8 cellular contexts compared by ENCODE assay signal in genomic region chr5:151156732-151157402, GRCh38. TPM values are rescaled to one million over a fixed set of nuclear protein-coding genes. Genes with fewer than 3 reads are reported as not detected.
DNase-seq lines count a peak whose midpoint lies in the region; ATAC-seq and TF ChIP-seq lines count a peak whose summit lies in the region.

No MANE protein-coding gene starts in this region.

- no CpG with 5 or more reads among the region's 17 CpGs for WGBS in trophoblast cell (ENCODE audit: extremely low coverage, insufficient coverage, insufficient read length)

- CTCF ChIA-PET in activated CD4-positive, alpha-beta memory T cell treated with anti-CD3 and anti-CD28 coated beads for 36 hours (lab: Charles Lee): interaction anchor here (1.0 to 12.2 kb wide), 7 partner anchors 8 to 105 kb away, joined by 3 to 159 read pairs (median 6); no protein-coding TSS in a partner anchor

- H3K9ac ChIP-seq in DND-41 (ENCODE audit: low read depth, low read length) (peak overlapping the region; percentile 87), trophoblast cell (ENCODE audit: low read length) (peak overlapping the region; percentile 10)

- no peak overlapping the region for H2BK5ac ChIP-seq in trophoblast cell (ENCODE audit: low read depth, low read length, poor library complexity)

- peak overlapping the region; percentile 97 for H3K4me3 Mint-ChIP-seq in activated CD4-positive, alpha-beta memory T cell treated with anti-CD3 and anti-CD28 coated beads for 36 hours

- intact Hi-C loops in activated CD4-positive, alpha-beta memory T cell treated with anti-CD3 and anti-CD28 coated beads for 36 hours (cut with micrococcal nuclease): no loop called here

- peaks cover 68% of the 10 kb centered on the region for H3K79me2 ChIP-seq in DND-41 (ENCODE audit: insufficient read depth, low read length)
- peaks cover 6% of the 10 kb centered on the region for H3K79me2 ChIP-seq in trophoblast cell (ENCODE audit: control insufficient read depth, insufficient read depth, low read length, poor library complexity)

- H3K14ac ChIP-seq in trophoblast cell (ENCODE audit: low read length): peak overlapping the region; percentile 61

- H3K27ac Mint-ChIP-seq in activated CD4-positive, alpha-beta memory T cell treated with anti-CD3 and anti-CD28 coated beads for 36 hours: peak overlapping the region; percentile 90

- peaks cover 12% of the 10 kb centered on the region for H3K79me1 ChIP-seq in trophoblast cell (ENCODE audit: low read length)

- H3K9me3 ChIP-seq in DND-41 (ENCODE audit: insufficient read depth, low read length, severe bottlenecking) (no peaks in the 10 kb centered on the region), trophoblast cell (ENCODE audit: insufficient read depth, low read depth, low read length) (no peaks in the 10 kb centered on the region)

- peak overlapping the region; percentile 55 for H3K18ac ChIP-seq in trophoblast cell (ENCODE audit: low read length)

- H2BK120ac ChIP-seq in trophoblast cell (ENCODE audit: insufficient read depth, low read length, poor library complexity): peak overlapping the region; percentile 2

- peak overlapping the region; percentile 62 for H3K4ac ChIP-seq in trophoblast cell (ENCODE audit: low read depth, low read length)

- no peaks in the 10 kb centered on the region for H3K27me3 ChIP-seq in DND-41 (ENCODE audit: insufficient read depth, low read length, poor library complexity)
- H3K27me3 ChIP-seq in trophoblast cell (ENCODE audit: insufficient read depth, low read length): no peaks in the 10 kb centered on the region

- no peak overlapping the region for H2BK12ac ChIP-seq in trophoblast cell (ENCODE audit: low read length)

- POLR2A ChIA-PET in activated CD4-positive, alpha-beta memory T cell treated with anti-CD3 and anti-CD28 coated beads for 36 hours (lab: Charles Lee): interaction anchor here (0.6 to 1.9 kb wide), 6 partner anchors 31 to 81 kb away, joined by 3 to 6 read pairs (median 3); partner anchors contain the start of gene CCDC69

- H4K12ac ChIP-seq in trophoblast cell (ENCODE audit: low read depth, low read length): peak overlapping the region; percentile 47

- peak; percentile 46 for DNase-seq in DND-41
- DNase-seq in activated CD4-positive, alpha-beta memory T cell treated with anti-CD3 and anti-CD28 coated beads for 36 hours: peak; percentile 53
- DNase-seq in foreskin fibroblast: peak in 1 of 2 donors; percentile 51
- DNase-seq in trophoblast cell: no peak
- DNase-seq in DMS153 (lab: John Stamatoyannopoulos, UW): no peak

- H4K20me1 ChIP-seq in DND-41 (ENCODE audit: insufficient read depth, low read length): peaks cover 11% of the 10 kb centered on the region

- no peaks in the 10 kb centered on the region for H3K9me3 Mint-ChIP-seq in activated CD4-positive, alpha-beta memory T cell treated with anti-CD3 and anti-CD28 coated beads for 36 hours

- peak overlapping the region; percentile 10 for H4K8ac ChIP-seq in trophoblast cell (ENCODE audit: low read depth, low read length)

- H3K4me3 ChIP-seq in DND-41 (ENCODE audit: low read depth in 1 of 2, low read length in 2 of 2) (peak overlapping the region; percentile 72 to 85), foreskin fibroblast (ENCODE audit: low read depth in 1 of 2, low read length in 2 of 2) (peak overlapping the region; percentile 86 to 95), trophoblast cell (ENCODE audit: low read depth, low read length) (peak overlapping the region; percentile 81)

- H3K36me3 ChIP-seq in DND-41 (ENCODE audit: insufficient read depth, low read length) (peaks cover 5% of the 10 kb centered on the region; the same call in 1 of the 2 replicates), trophoblast cell (ENCODE audit: control insufficient read depth in 1 of 2, insufficient read depth in 2 of 2, low read length in 2 of 2) (no peaks in the 10 kb centered on the region)

- no peak overlapping the region for H3K23ac ChIP-seq in trophoblast cell (ENCODE audit: low read length)

- peaks cover 60% of the 10 kb centered on the region for H3K4me1 Mint-ChIP-seq in activated CD4-positive, alpha-beta memory T cell treated with anti-CD3 and anti-CD28 coated beads for 36 hours (ENCODE audit: low read depth)

- H3K4me2 ChIP-seq in DND-41 (ENCODE audit: insufficient read depth, low read length) (peak overlapping the region; percentile 88), trophoblast cell (ENCODE audit: low read length) (peak overlapping the region; percentile 88)

- H3K27me3 Mint-ChIP-seq in activated CD4-positive, alpha-beta memory T cell treated with anti-CD3 and anti-CD28 coated beads for 36 hours: no peaks in the 10 kb centered on the region

- H3K27ac ChIP-seq in DND-41 (ENCODE audit: low read length): peak overlapping the region; percentile 87
- no peak overlapping the region for H3K27ac ChIP-seq in trophoblast cell (ENCODE audit: low read depth, low read length)

- H2AFZ ChIP-seq in DND-41 (ENCODE audit: low read depth, low read length) (peak overlapping the region; percentile 88), trophoblast cell (ENCODE audit: insufficient read depth, low read length, poor library complexity) (peak overlapping the region; percentile 50)

- ATAC-seq in DND-41 (ENCODE audit: insufficient read depth, low read depth) (peak; percentile 27), HG02885 (IDR thresholded peaks at IDR 0.05; ENCODE audit: poor library complexity, unreplicated experiment) (peak; percentile 21), HG02884 (IDR thresholded peaks at IDR 0.05; ENCODE audit: unreplicated experiment) (no peak), HG02970 (IDR thresholded peaks at IDR 0.05; ENCODE audit: low FRiP score, unreplicated experiment) (no peak)

- H4K91ac ChIP-seq in trophoblast cell (ENCODE audit: low read depth, low read length): peak overlapping the region; percentile 30

- TF ChIP-seq CTCF in DND-41 (IDR thresholded peaks at IDR 0.05; ENCODE audit: borderline replicate concordance, extremely low read depth, low read length, poor library complexity, severe bottlenecking): peak; percentile 36
- no peak for TF ChIP-seq CTCF in foreskin fibroblast (IDR thresholded peaks at IDR 0.05; ENCODE audit: low read depth, low read length)

- H3K36me3 Mint-ChIP-seq in activated CD4-positive, alpha-beta memory T cell treated with anti-CD3 and anti-CD28 coated beads for 36 hours: peaks cover 24% of the 10 kb centered on the region

- H3K4me1 ChIP-seq in DND-41 (ENCODE audit: insufficient read depth, low read length) (peaks cover 66% of the 10 kb centered on the region), trophoblast cell (ENCODE audit: control insufficient read depth in 1 of 2, insufficient read depth in 2 of 2, low read length in 2 of 2) (peaks cover 13 to 16% of the 10 kb centered on the region in 2 experiments)

- peak overlapping the region; percentile 28 for H2AK5ac ChIP-seq in trophoblast cell (ENCODE audit: low read length)

RNA-seq across cellular contexts. Expression of gene ANXA6, which starts 0.7 kb away (rescaled TPM):
- total RNA-seq in activated CD4-positive, alpha-beta memory T cell treated with anti-CD3 and anti-CD28 coated beads for 36 hours: 100 to 1,000 TPM; 430 to 443 TPM
- polyA plus RNA-seq in trophoblast cell (2013): 81.4 and 88.5 TPM in 2 replicates

Comparison
In these comparisons a context has a peak if more than half of its experiments do, and no peak if none do; other contexts are left out.
1. ATAC-seq: peak in DND-41 (single experiment) and HG02885 (single experiment); none in HG02884 (single experiment) and HG02970 (single experiment).
2. DNase-seq: peak in DND-41 (single experiment) and activated CD4-positive, alpha-beta memory T cell treated with anti-CD3 and anti-CD28 coated beads for 36 hours (single experiment); none in trophoblast cell (0 of 2) and DMS153 (single experiment).
3. Peak in every context shown above with its lines, with median percentiles within 50 percentile points of each other: H3K4me3 ChIP-seq.